ENCODE assay signal across 14 cellular contexts in the genomic region with DNA sequence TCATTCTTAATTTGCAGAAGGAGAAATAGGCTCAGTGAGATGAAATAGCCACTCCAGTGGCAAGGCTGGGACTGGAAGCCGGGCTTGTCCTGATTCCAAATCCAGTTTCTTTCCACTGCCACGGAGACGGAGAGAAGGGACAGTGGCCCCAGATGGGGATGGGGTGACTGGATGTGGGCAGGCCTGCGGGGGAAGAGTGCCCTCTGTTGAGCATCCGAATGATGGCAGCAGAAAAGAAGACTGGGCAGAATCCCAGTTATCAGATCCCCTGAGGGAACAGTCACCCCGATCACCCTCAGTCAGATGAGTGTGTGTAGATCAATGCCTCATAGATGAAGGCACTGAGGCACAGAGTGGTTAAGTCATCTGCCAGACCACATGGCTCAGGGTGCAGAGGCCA. TPM values are rescaled to one million over a fixed set of nuclear protein-coding genes. Genes with fewer than 3 reads are reported as not detected.
DNase-seq lines count a peak whose midpoint lies in the region; ATAC-seq, FAIRE-seq and TF ChIP-seq lines count a peak whose summit lies in the region.
"Not testable (repeated sequence)": the region's sequence is repeated elsewhere in the genome, so short reads cannot be mapped to it uniquely, and the experiment has no call there.
"Had no signal": no experiment of that assay in that cellular context is flagged by ENCODE, and none has a peak within 500 bp of the region (broad histone marks: within the 10 kb centered on the region; RNA-seq: fewer than 3 reads in every experiment).

No MANE protein-coding gene starts in this region.

- not testable (repeated sequence) for H3K4me1 ChIP-seq in PC-9 (replicated peaks; ENCODE audit: insufficient read depth); neural progenitor cell

- in situ Hi-C loops in brain microvascular endothelial cell (cut with HindIII; ENCODE audit: low pct_ligation_motif_present, low sequenced_read_pairs) = not testable (repeated sequence)

- BruUV-seq in Calu3 (replicated peaks; lab: Mats Ljungman, UMichigan); PC-9 (replicated peaks; lab: Mats Ljungman, UMichigan): not testable (repeated sequence)

- H3K27ac ChIP-seq in PC-9, brain microvascular endothelial cell, neural progenitor cell: not testable (repeated sequence)

- H3K4me2 ChIP-seq in PC-9, neural progenitor cell: not testable (repeated sequence)

- not testable (repeated sequence) for H3K79me2 ChIP-seq in PC-9 (ENCODE audit: low read depth); neural progenitor cell (ENCODE audit: low read depth)

- not testable (repeated sequence) for H3F3A ChIP-seq in PC-9 (ENCODE audit: insufficient read depth, low read depth); neural progenitor cell (ENCODE audit: low read depth)

- H3K36me3 Mint-ChIP-seq in Calu3 (ENCODE audit: insufficient read depth, unreplicated experiment); HFFc6 (ENCODE audit: low read depth); neural progenitor cell: not testable (repeated sequence)

- H2AFZ ChIP-seq in PC-9; neural progenitor cell (replicated peaks): not testable (repeated sequence)

- ATAC-seq in left ventricle myocardium superior = peak; percentile 32

- H3K9ac ChIP-seq in neural progenitor cell = not testable (repeated sequence)

- H3K9me3 Mint-ChIP-seq in Calu3 (ENCODE audit: low read depth, unreplicated experiment); HFFc6; neural progenitor cell: not testable (repeated sequence)

- POLR2A ChIA-PET in PC-9 (lab: Charles Lee; ENCODE audit: unreplicated experiment) = not testable (repeated sequence)

- not testable (repeated sequence) for TF ChIP-seq CTCF in Calu3 (IDR thresholded peaks at IDR 0.05; ENCODE audit: unreplicated experiment)
- TF ChIP-seq CTCF in HFFc6 (IDR thresholded peaks at IDR 0.05) (peak; percentile 51), PC-9 (conservative IDR thresholded peaks at IDR 0.05) (peak; percentile 32; the same call in 1 of the 2 replicates), brain microvascular endothelial cell (IDR thresholded peaks at IDR 0.05; ENCODE audit: low read depth, low read length, missing control alignments) (peak; percentile 28), neural progenitor cell (IDR thresholded peaks at IDR 0.05) (peak; percentile 25)

- not testable (repeated sequence) for H3K4me3 ChIP-seq in PC-9; brain microvascular endothelial cell (ENCODE audit: low read depth, low read length); neural progenitor cell

- not testable (repeated sequence) for H3K27ac Mint-ChIP-seq in Calu3 (ENCODE audit: unreplicated experiment); HFFc6; neural progenitor cell

- peaks cover 38% of the 10 kb centered on the region for H3K27me3 Mint-ChIP-seq in Calu3 (ENCODE audit: unreplicated experiment)
- H3K27me3 Mint-ChIP-seq in HFFc6 (ENCODE audit: insufficient read depth); neural progenitor cell (ENCODE audit: insufficient read depth, low read depth): not testable (repeated sequence)

- not testable (repeated sequence) for H3K36me3 ChIP-seq in PC-9 (ENCODE audit: low read depth); brain microvascular endothelial cell (replicated peaks); neural progenitor cell

- not testable (repeated sequence) for H3K9me2 ChIP-seq in PC-9 (ENCODE audit: insufficient read depth)

- not testable (repeated sequence) for H3K9me3 ChIP-seq in PC-9 (ENCODE audit: insufficient read depth, low read depth); neural progenitor cell (ENCODE audit: low read depth)

- H3K4me1 Mint-ChIP-seq in Calu3 (ENCODE audit: low read depth, unreplicated experiment); neural progenitor cell: not testable (repeated sequence)
- H3K4me1 Mint-ChIP-seq in HFFc6 (ENCODE audit: low read depth) = peaks cover 12% of the 10 kb centered on the region

- intact Hi-C loops in Calu3 (cut with micrococcal nuclease; ENCODE audit: unreplicated experiment); PC-9 (cut with micrococcal nuclease; ENCODE audit: unreplicated experiment); left ventricle myocardium superior (cut with micrococcal nuclease): not testable (repeated sequence)

- peak; percentile 46 for FAIRE-seq in urothelium cell line (lab: Jason Lieb, UNC)

- H3K4me3 Mint-ChIP-seq in Calu3 (ENCODE audit: low read depth, unreplicated experiment); HFFc6; neural progenitor cell: not testable (repeated sequence)

- DNase-seq in Calu3 = peak; percentile 14
- not testable (repeated sequence) for DNase-seq in HFFc6; brain microvascular endothelial cell; left ventricle myocardium superior; neural progenitor cell (ENCODE audit: low spot score); urothelium cell line (ENCODE audit: low spot score)
- DNase-seq in PC-9 = peak in 1 of 2 experiments; percentile 9
- DNase-seq in activated CD4-positive, alpha-beta T cell treated with anti-CD3 and anti-CD28 coated beads for 48 hours = peak; percentile 13

- not testable (repeated sequence) for H4K20me1 ChIP-seq in PC-9 (ENCODE audit: insufficient read depth); neural progenitor cell (ENCODE audit: low read depth)

- H3K27me3 ChIP-seq in PC-9 (ENCODE audit: insufficient read depth, low read depth); brain microvascular endothelial cell (replicated peaks); neural progenitor cell: not testable (repeated sequence)

- CTCF ChIA-PET in Calu3 (lab: Charles Lee); PC-9 (lab: Charles Lee): not testable (repeated sequence)

RNA-seq across cellular contexts. Expression of a gene that starts 17.7 kb away (rescaled TPM):
- total RNA-seq in Calu3 (2022) (not detected in 2 replicates), PC-9 (2021) (not detected in 2 replicates), left ventricle myocardium superior (not detected), neural progenitor cell (ENCODE audit: low replicate concordance) (not detected in 2 replicates)
- not detected for total RNA-seq in HFFc6 (2021; fragmentation: NEBNext Ultra II Directional; extraction: Animal tissue kit (Norgen Biotek cat#: 25700))
- total RNA-seq: activated naive CD8-positive, alpha-beta T cell treated with anti-CD3 and anti-CD28 coated beads for 36 hours; activated T-helper 1 cell treated with anti-CD3 and anti-CD28 coated beads, Interleukin-12 subunit alpha, Interleukin-12 subunit beta, Interleukin-2, Interleukin-4 antibody, amounts not matched to agents 30 ng/mL and 10 ng/mL and 1 ng/mL, durations not matched to agents 14 hours and 24 hours and 36 hours; bronchial epithelial cell; H4; Right ventricle myocardium inferior; thyroid gland had no signal

RNA-seq across cellular contexts. Expression of a gene that starts 42.8 kb away (rescaled TPM):
- total RNA-seq in Calu3 (2022) = 56.9 and 60.4 TPM in 2 replicates
- 10 to 100 TPM; 63.4 to 85.2 (median 81.6) TPM for total RNA-seq in HFFc6 (2021; fragmentation: NEBNext Ultra II Directional; extraction: Animal tissue kit (Norgen Biotek cat#: 25700))
- 113 and 163 TPM in 2 replicates for total RNA-seq in PC-9 (2021)
- total RNA-seq in left ventricle myocardium superior = 45.0 TPM
- total RNA-seq in neural progenitor cell (ENCODE audit: low replicate concordance) = 102 and 131 TPM in 2 replicates

RNA-seq across cellular contexts. Expression of a gene that starts 48.1 kb away (rescaled TPM):
- total RNA-seq in Calu3 (2022) (72.7 and 82.6 TPM in 2 replicates), PC-9 (2021) (59.4 and 81.9 TPM in 2 replicates), left ventricle myocardium superior (73.1 TPM), neural progenitor cell (ENCODE audit: low replicate concordance) (84.4 and 95.6 TPM in 2 replicates)
- 100 to 1,000 TPM; 166 to 270 (median 254) TPM for total RNA-seq in HFFc6 (2021; fragmentation: NEBNext Ultra II Directional; extraction: Animal tissue kit (Norgen Biotek cat#: 25700))

RNA-seq across cellular contexts. Expression of a gene that starts 57.7 kb away (rescaled TPM):
- total RNA-seq in Calu3 (2022) = 24.3 and 28.2 TPM in 2 replicates
- 10 to 100 TPM; 30.7 to 44.1 (median 34.4) TPM for total RNA-seq in HFFc6 (2021; fragmentation: NEBNext Ultra II Directional; extraction: Animal tissue kit (Norgen Biotek cat#: 25700))
- 48.1 and 55.0 TPM in 2 replicates for total RNA-seq in PC-9 (2021)
- 40.8 TPM for total RNA-seq in left ventricle myocardium superior
- total RNA-seq in neural progenitor cell (ENCODE audit: low replicate concordance) = 62.5 and 114 TPM in 2 replicates
